23 cellular contexts compared by ENCODE assay signal in genomic region chr6:1911476-1911875, GRCh38.
DNase-seq lines count a peak whose midpoint lies in the region; ATAC-seq and TF ChIP-seq lines count a peak whose summit lies in the region.
"Had no signal": no experiment of that assay in that cellular context is flagged by ENCODE, and none has a peak within 500 bp of the region (broad histone marks: within the 10 kb centered on the region; RNA-seq: fewer than 3 reads in every experiment).

No MANE protein-coding gene starts in this region.

- H3K27me3 Mint-ChIP-seq in MCF 10A (ENCODE audit: insufficient read depth, unreplicated experiment) = no peaks in the 10 kb centered on the region
- H3K27me3 Mint-ChIP-seq: CD8-positive, alpha-beta memory T cell had no signal

- H3K9me3 Mint-ChIP-seq in MCF 10A (ENCODE audit: unreplicated experiment) = no peaks in the 10 kb centered on the region
- H3K9me3 Mint-ChIP-seq: WTC11 had no signal

- H3K27ac ChIP-seq in coronary artery = peak overlapping the region; percentile 71 to 83
- H3K27ac ChIP-seq: breast epithelium, suprapubic skin had no signal

- H3K27ac Mint-ChIP-seq in MCF 10A (ENCODE audit: low read depth, unreplicated experiment) = no peak overlapping the region
- H3K27ac Mint-ChIP-seq: CD8-positive, alpha-beta memory T cell; nephron progenitor cell; WTC11 had no signal

- POLR2A ChIA-PET in MCF 10A (lab: Yijun Ruan, JAX) = no interaction called here

- intact Hi-C loops in left ventricle myocardium superior (cut with micrococcal nuclease) = no loop called here
- intact Hi-C loops in MCF 10A (cut with micrococcal nuclease) = no loop called here

- no peak for ATAC-seq in left ventricle myocardium superior
- ATAC-seq: mucosa of descending colon, WTC11 had no signal

- no peak for TF ChIP-seq CTCF in coronary artery (IDR thresholded peaks at IDR 0.05)
- no peak for TF ChIP-seq CTCF in MCF 10A (IDR thresholded peaks at IDR 0.05; ENCODE audit: unreplicated experiment)

- CTCF ChIA-PET in MCF 10A (lab: Yijun Ruan, JAX) = no interaction called here

- no peak overlapping the region for H3K4me3 Mint-ChIP-seq in MCF 10A (ENCODE audit: unreplicated experiment)
- H3K4me3 Mint-ChIP-seq: CD8-positive, alpha-beta memory T cell; WTC11 had no signal

- no peaks in the 10 kb centered on the region for H3K36me3 Mint-ChIP-seq in MCF 10A (ENCODE audit: insufficient read depth, unreplicated experiment)
- H3K36me3 Mint-ChIP-seq: WTC11 had no signal

- no TSS peak for BruUV-seq in MCF 10A (replicated peaks; lab: Mats Ljungman, UMichigan)

- no peaks in the 10 kb centered on the region for H3K4me1 Mint-ChIP-seq in MCF 10A (ENCODE audit: insufficient read depth, unreplicated experiment)
- H3K4me1 Mint-ChIP-seq: CD8-positive, alpha-beta memory T cell had no signal

- DNase-seq in EL (peak; percentile 20), NOMO-1 (lab: John Stamatoyannopoulos, UW; ENCODE audit: unreplicated experiment in 2 of 2) (peak; percentile 34 to 76), coronary artery (ENCODE audit: low spot score) (no peak), renal cortical epithelial cell (ENCODE audit: low read depth) (peak; percentile 62), anterior cingulate cortex (lab: John Stamatoyannopoulos, UW) (no peak), medulla oblongata (ENCODE audit: extremely low spot score) (no peak), left ventricle myocardium superior (no peak), MCF 10A (ENCODE audit: unreplicated experiment) (no peak)
- DNase-seq: activated CD4-positive, alpha-beta T cell treated with anti-CD3 and anti-CD28 coated beads, Interleukin-2, amount 50 U/mL, for 48 hours; activated effector memory CD4-positive, alpha-beta T cell treated with anti-CD3 and anti-CD28 coated beads, Interleukin-2, amount 50 U/mL, for 16 hours; CD8-positive, alpha-beta memory T cell; DMS153; HCEC 1CT; hypothalamus; mucosa of descending colon; NCI-H2107; NCI-H510A; nephron progenitor cell; NK-92 treated with Interleukin-12 subunit alpha and Interleukin-12 subunit beta, amount 100 ng/mL, for 24 hours; SK-N-SH had no signal

- H3K4me3 ChIP-seq in coronary artery = no peak overlapping the region
- H3K4me3 ChIP-seq: breast epithelium, mucosa of descending colon, suprapubic skin had no signal

Comparison
In these comparisons a context has a peak if more than half of its experiments do, and no peak if none do; other contexts are left out.
1. DNase-seq: peak in EL (single experiment), NOMO-1 (2 of 2) and renal cortical epithelial cell (single experiment); none in coronary artery (single experiment), anterior cingulate cortex (0 of 58), medulla oblongata (single experiment), left ventricle myocardium superior (single experiment) and MCF 10A (single experiment).